Comparison of ENCODE assay signal across 12 cellular contexts in the genomic region with DNA sequence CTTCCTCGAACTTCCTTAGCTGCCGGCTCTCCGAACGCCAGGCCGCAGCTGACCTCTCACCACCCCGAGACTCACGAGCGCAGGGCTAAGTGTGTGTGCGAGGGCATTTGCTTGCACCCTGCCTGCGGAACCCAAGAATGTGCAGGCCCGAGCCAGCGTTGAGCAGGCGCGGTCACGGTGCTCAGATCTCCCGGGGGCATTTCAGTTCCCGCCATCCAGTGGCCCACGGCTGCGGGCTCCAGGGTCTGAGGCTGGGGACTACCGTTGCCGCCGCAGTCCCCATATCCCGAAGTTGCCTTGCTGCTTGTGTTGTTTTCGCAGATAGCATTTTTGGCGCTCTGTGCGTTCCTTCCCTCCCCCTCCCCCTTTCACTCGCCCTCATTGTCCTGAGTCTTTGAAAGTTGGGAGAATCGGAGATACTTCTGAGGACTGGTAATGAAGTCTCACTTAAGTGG. TPM values are rescaled to one million over a fixed set of nuclear protein-coding genes. Genes with fewer than 3 reads are reported as not detected.
A peak's percentile ranks its signal among the peaks of the same experiment; 100 is the strongest.
DNase-seq lines count a peak whose midpoint lies in the region; ATAC-seq and TF ChIP-seq lines count a peak whose summit lies in the region.
"Had no signal": no experiment of that assay in that cellular context is flagged by ENCODE, and none has a peak within 500 bp of the region (broad histone marks: within the 10 kb centered on the region; RNA-seq: fewer than 3 reads in every experiment).

No MANE protein-coding gene starts in this region.

- no peak for DNase-seq in left ventricle myocardium inferior
- no peak for DNase-seq in left cardiac atrium
- peak; percentile 89 for DNase-seq in mesendoderm
- no peak for DNase-seq in NCI-H2196 (lab: John Stamatoyannopoulos, UW; ENCODE audit: unreplicated experiment)
- no peak for DNase-seq in SKM-1 (lab: John Stamatoyannopoulos, UW; ENCODE audit: unreplicated experiment)
- DNase-seq: cerebellar nuclear complex, pancreas had no signal

- H2BK15ac ChIP-seq in mesendoderm (replicated peaks; ENCODE audit: low read depth): no peak overlapping the region

- no peaks in the 10 kb centered on the region for H3K79me2 ChIP-seq in mesendoderm (ENCODE audit: control insufficient read depth, insufficient read depth, low read length)

- no peak overlapping the region for H3K23ac ChIP-seq in mesendoderm (ENCODE audit: low read length)

- no peak overlapping the region for H2BK5ac ChIP-seq in mesendoderm (ENCODE audit: low read length)

- H3K18ac ChIP-seq in mesendoderm (ENCODE audit: low read length): no peak overlapping the region

- no peak overlapping the region for H3K4ac ChIP-seq in mesendoderm (ENCODE audit: low read depth, low read length)

- no peak overlapping the region for H2BK120ac ChIP-seq in mesendoderm (ENCODE audit: low read depth, low read length)

- H3K79me1 ChIP-seq in mesendoderm (ENCODE audit: low read length): no peaks in the 10 kb centered on the region

- no peak overlapping the region for H4K8ac ChIP-seq in mesendoderm (ENCODE audit: low read depth, low read length)

- TF ChIP-seq CTCF in left ventricle myocardium inferior (IDR thresholded peaks at IDR 0.05; ENCODE audit: borderline replicate concordance): no peak
- TF ChIP-seq CTCF in brain (conservative IDR thresholded peaks at IDR 0.05): no peak

- WGBS in mesendoderm (ENCODE audit: extremely low coverage, insufficient coverage, low lambda C conversion rate): no CpG with 5 or more reads among the region's 28 CpGs

- peak overlapping the region; percentile 71 to 95 (median 89) for H3K27ac Mint-ChIP-seq in brain

- H3K4me2 ChIP-seq in mesendoderm (ENCODE audit: low read length): peak overlapping the region; percentile 84
- H3K4me2 ChIP-seq: BLaER1 had no signal

- H3K4me1 ChIP-seq in left ventricle myocardium inferior: peaks cover 77% of the 10 kb centered on the region
- peaks cover 2% of the 10 kb centered on the region for H3K4me1 ChIP-seq in mesendoderm (ENCODE audit: control insufficient read depth, low read depth, low read length)

- H3K9me3 Mint-ChIP-seq in brain: peaks cover 0 to 11% (median 0%) of the 10 kb centered on the region in 5 experiments

- H3K4me3 ChIP-seq in left ventricle myocardium inferior: peak overlapping the region; percentile 52
- peak overlapping the region; percentile 16 for H3K4me3 ChIP-seq in mesendoderm (ENCODE audit: low read length)
- H3K4me3 ChIP-seq: BLaER1 had no signal

- H3K9me3 ChIP-seq in left ventricle myocardium inferior (replicated peaks): no peaks in the 10 kb centered on the region
- H3K9me3 ChIP-seq: pancreas had no signal

- intact Hi-C loops in left ventricle myocardium inferior (cut with micrococcal nuclease) (no loop called here), left cardiac atrium (cut with DNase I) (no loop called here)

- peak overlapping the region; percentile 62 for H3K9ac ChIP-seq in mesendoderm (ENCODE audit: low read length)
- H3K9ac ChIP-seq: BLaER1 had no signal

- ATAC-seq in left cardiac atrium (no peak), GM19351 (IDR thresholded peaks at IDR 0.05; ENCODE audit: unreplicated experiment) (no peak), HG02610 (IDR thresholded peaks at IDR 0.05; ENCODE audit: unreplicated experiment) (no peak)

- no peak overlapping the region for H2AK5ac ChIP-seq in mesendoderm (ENCODE audit: low read length)

- peaks cover 80% of the 10 kb centered on the region for H3K27me3 Mint-ChIP-seq in brain

- peaks cover 100% of the 10 kb centered on the region for H3K27me3 ChIP-seq in left ventricle myocardium inferior (ENCODE audit: low read depth)
- H3K27me3 ChIP-seq in mesendoderm (ENCODE audit: insufficient read depth, low read length, poor library complexity): peaks cover 92% of the 10 kb centered on the region

- peak overlapping the region; percentile 44 for H3K56ac ChIP-seq in mesendoderm (ENCODE audit: low read length)

- H3K4me3 Mint-ChIP-seq in brain: peak overlapping the region; percentile 81 to 96 (median 89)

- no peaks in the 10 kb centered on the region for H3K36me3 Mint-ChIP-seq in brain

- no peak overlapping the region for H3K27ac ChIP-seq in left ventricle myocardium inferior (replicated peaks)
- H3K27ac ChIP-seq in mesendoderm (ENCODE audit: low read depth, low read length): no peak overlapping the region
- H3K27ac ChIP-seq: BLaER1, pancreas, RWPE1 had no signal

- no peak overlapping the region for H4K5ac ChIP-seq in mesendoderm (ENCODE audit: low read length)

- no peaks in the 10 kb centered on the region for H3K36me3 ChIP-seq in left ventricle myocardium inferior
- H3K36me3 ChIP-seq in mesendoderm (ENCODE audit: control insufficient read depth, insufficient read depth, low read length): no peaks in the 10 kb centered on the region
- H3K36me3 ChIP-seq: BLaER1, pancreas had no signal

- peaks cover 71% of the 10 kb centered on the region for H3K4me1 Mint-ChIP-seq in brain

RNA-seq across cellular contexts. Expression of a gene that starts 1.7 kb away (rescaled TPM):
- not detected for total RNA-seq in left ventricle myocardium inferior
- total RNA-seq in left cardiac atrium: not detected
- polyA plus RNA-seq in brain (ENCODE audit: insufficient read depth, low read depth, low replicate concordance): 3.0 TPM
- not detected for polyA plus RNA-seq in mesendoderm (2013, experiment 1 of 2)
- not detected for polyA plus RNA-seq in mesendoderm (2013, experiment 2 of 2)
